ENCODE assay signal across 7 cellular contexts in genomic region chr1:237736372-237737029, GRCh38.
A peak's percentile ranks its signal among the peaks of the same experiment; 100 is the strongest.
DNase-seq lines count a peak whose midpoint lies in the region; ATAC-seq and TF ChIP-seq lines count a peak whose summit lies in the region.

No MANE protein-coding gene starts in this region.

- H3K4me3 Mint-ChIP-seq in neural crest cell = no peak overlapping the region

- DNase-seq in GM13976 (ENCODE audit: low spot score) = no peak
- peak; percentile 1 for DNase-seq in NB4 (ENCODE audit: low read depth)
- DNase-seq in brain microvascular endothelial cell = peak; percentile 3
- DNase-seq in neural crest cell (ENCODE audit: low read depth, low spot score) = no peak
- DNase-seq in Kasumi-1 (lab: John Stamatoyannopoulos, UW) = no peak

- H3K27me3 Mint-ChIP-seq in neural crest cell (ENCODE audit: low read depth) = no peaks in the 10 kb centered on the region

- H3K9me3 Mint-ChIP-seq in neural crest cell = no peaks in the 10 kb centered on the region

- in situ Hi-C loops in GM13976 (cut with MboI; ENCODE audit: low sequenced_read_pairs, unreplicated experiment) = no loop called here
- in situ Hi-C loops in brain microvascular endothelial cell (cut with HindIII; ENCODE audit: low pct_ligation_motif_present, low sequenced_read_pairs) = no loop called here

- H3K36me3 ChIP-seq in brain microvascular endothelial cell (replicated peaks) = no peaks in the 10 kb centered on the region

- TF ChIP-seq CTCF in GM13976 (IDR thresholded peaks at IDR 0.05; ENCODE audit: borderline replicate concordance, control extremely low read depth, extremely low read depth, insufficient read depth, missing control alignments) (peak; percentile 7), NB4 (IDR thresholded peaks at IDR 0.05; ENCODE audit: low read depth, low read length) (peak; percentile 13), brain microvascular endothelial cell (IDR thresholded peaks at IDR 0.05; ENCODE audit: low read depth, low read length, missing control alignments) (no peak), neural crest cell (conservative IDR thresholded peaks at IDR 0.05) (peak; percentile 51)

- H3K4me1 Mint-ChIP-seq in neural crest cell = no peaks in the 10 kb centered on the region

- no peak for TF ChIP-seq POLR2A in NB4 (IDR thresholded peaks at IDR 0.05; ENCODE audit: extremely low read depth, insufficient read length)

- H3K27me3 ChIP-seq in brain microvascular endothelial cell (replicated peaks) = no peaks in the 10 kb centered on the region

- no peak overlapping the region for H3K27ac ChIP-seq in brain microvascular endothelial cell

- ATAC-seq in GM19463 (IDR thresholded peaks at IDR 0.05; ENCODE audit: unreplicated experiment) (no peak), HG02885 (IDR thresholded peaks at IDR 0.05; ENCODE audit: poor library complexity, unreplicated experiment) (no peak)

- no peak overlapping the region for H3K27ac Mint-ChIP-seq in neural crest cell (ENCODE audit: unreplicated experiment)

- H3K36me3 Mint-ChIP-seq in neural crest cell (ENCODE audit: low read depth) = no peaks in the 10 kb centered on the region

- H3K4me3 ChIP-seq in NB4 (ENCODE audit: low read depth, low read length) (no peak overlapping the region), brain microvascular endothelial cell (ENCODE audit: low read depth, low read length) (no peak overlapping the region)

Comparison
In these comparisons a context has a peak if more than half of its experiments do, and no peak if none do; other contexts are left out.
1. DNase-seq: peak in NB4 (single experiment) and brain microvascular endothelial cell (single experiment); none in GM13976 (single experiment), neural crest cell (single experiment) and Kasumi-1 (0 of 2).